In genomic region chr4:105415281-105415744, GRCh38 we compare ENCODE assay signal across 33 cellular contexts.
"Had no signal": no experiment of that assay in that cellular context is flagged by ENCODE, and none has a peak within 500 bp of the region (broad histone marks: within the 10 kb centered on the region; RNA-seq: fewer than 3 reads in every experiment).

No MANE protein-coding gene starts in this region.

- H3K27me3 Mint-ChIP-seq: dendritic cell treated with granulocyte-macrophage colony-stimulating factor and Interleukin-4, amounts not matched to agents 40 ng/mL and 50 ng/mL, for 4 days; memory B cell; naive B cell; natural killer cell treated with Interleukin-12 subunit alpha and Interleukin-12 subunit beta and Interleukin-15 and Interleukin-18, amount 100 ng/mL, for 72 hours; stimulated activated naive CD8-positive, alpha-beta T cell treated with anti-CD3 and anti-CD28 coated beads, Interleukin-15, amount 100 ng/mL, for 72 hours had no signal

- H3K4me1 Mint-ChIP-seq: endodermal cell; mesothelial cell of epicardium; neural crest cell; stimulated activated naive CD8-positive, alpha-beta T cell treated with anti-CD3 and anti-CD28 coated beads, Interleukin-15, amount 100 ng/mL, for 72 hours had no signal

- H3K27me3 ChIP-seq: colonic mucosa, esophagus muscularis mucosa, foreskin keratinocyte, gastroesophageal sphincter, heart left ventricle, neutrophil, pancreas, right lobe of liver, thyroid gland had no signal

- DNase-seq: colonic mucosa; effector CD8-positive, alpha-beta T cell; endodermal cell; foreskin keratinocyte; heart left ventricle; hippocampal formation; kidney glomerular epithelial cell; left colon; left ventricle myocardium inferior; mucosa of descending colon; naive B cell; small intestine; stimulated activated CD4-positive, alpha-beta T cell treated with anti-CD3 and anti-CD28 coated beads, Interleukin-12 subunit alpha, Interleukin-12 subunit beta, amount 100 ng/mL, for 4 hours; stimulated activated CD4-positive, alpha-beta T cell treated with anti-CD3 and anti-CD28 coated beads, Interleukin-1b, Interleukin-23, amount 100 ng/mL, for 48 hours; stimulated activated CD4-positive, alpha-beta T cell treated with anti-CD3 and anti-CD28 coated beads, Interleukin-4, amount 100 ng/mL, for 1 hour; stimulated activated CD8-positive, alpha-beta memory T cell treated with anti-CD3 and anti-CD28 coated beads, Interleukin-4, amount 100 ng/mL, for 48 hours; stimulated activated naive CD4-positive, alpha-beta T cell; stimulated activated naive CD8-positive, alpha-beta T cell treated with anti-CD3 and anti-CD28 coated beads, Interleukin-15, amount 100 ng/mL, for 72 hours; thyroid gland; trophoblast cell had no signal

- H3K4me3 Mint-ChIP-seq: dendritic cell treated with granulocyte-macrophage colony-stimulating factor and Interleukin-4, amounts not matched to agents 40 ng/mL and 50 ng/mL, for 4 days; endodermal cell; memory B cell; mesothelial cell of epicardium; naive B cell; natural killer cell treated with Interleukin-12 subunit alpha and Interleukin-12 subunit beta and Interleukin-15 and Interleukin-18, amount 100 ng/mL, for 72 hours; neural crest cell; stimulated activated naive CD8-positive, alpha-beta T cell treated with anti-CD3 and anti-CD28 coated beads, Interleukin-15, amount 100 ng/mL, for 72 hours had no signal

- H3K27ac ChIP-seq: colonic mucosa, epithelial cell of prostate, esophagus muscularis mucosa, foreskin keratinocyte, gastroesophageal sphincter, heart left ventricle, left ventricle myocardium inferior, neutrophil, pancreas, right lobe of liver, thyroid gland had no signal

- H3K27ac Mint-ChIP-seq: dendritic cell treated with granulocyte-macrophage colony-stimulating factor and Interleukin-4, amounts not matched to agents 40 ng/mL and 50 ng/mL, for 4 days; endodermal cell; memory B cell; mesothelial cell of epicardium; naive B cell; natural killer cell treated with Interleukin-12 subunit alpha and Interleukin-12 subunit beta and Interleukin-15 and Interleukin-18, amount 100 ng/mL, for 72 hours had no signal

- H3K9me3 ChIP-seq: colonic mucosa, mucosa of descending colon, neutrophil, pancreas, right lobe of liver, thyroid gland had no signal

- H3K4me1 ChIP-seq: colonic mucosa, esophagus muscularis mucosa, foreskin keratinocyte, gastroesophageal sphincter, heart left ventricle, left ventricle myocardium inferior, pancreas, right lobe of liver, thyroid gland had no signal

- H3K36me3 ChIP-seq: right lobe of liver, thyroid gland had no signal

- ATAC-seq: foreskin keratinocyte; gastroesophageal sphincter; left colon; natural killer cell treated with Interleukin-12 subunit alpha and Interleukin-12 subunit beta and Interleukin-15 and Interleukin-18, amount 100 ng/mL, for 72 hours; stimulated activated naive CD8-positive, alpha-beta T cell treated with anti-CD3 and anti-CD28 coated beads, Interleukin-15, amount 100 ng/mL, for 72 hours had no signal

- FAIRE-seq: islet of Langerhans, pancreas, small intestine had no signal

- H3K4me3 ChIP-seq: colonic mucosa, esophagus muscularis mucosa, gastroesophageal sphincter, heart left ventricle, left ventricle myocardium inferior, lung, mucosa of descending colon, pancreas, right lobe of liver, thyroid gland had no signal
